In genomic region chr3:152438706-152439105, GRCh38 we compare ENCODE assay signal across 32 cellular contexts.
DNase-seq lines count a peak whose midpoint lies in the region; ATAC-seq and TF ChIP-seq lines count a peak whose summit lies in the region.
"Had no signal": no experiment of that assay in that cellular context is flagged by ENCODE, and none has a peak within 500 bp of the region (broad histone marks: within the 10 kb centered on the region; RNA-seq: fewer than 3 reads in every experiment).

No MANE protein-coding gene starts in this region.

- H3K4me3 Mint-ChIP-seq in CD4-positive, CD25-positive, alpha-beta regulatory T cell = peak overlapping the region in 2 of 4 donors; percentile 32 to 39
- peak overlapping the region; percentile 28 for H3K4me3 Mint-ChIP-seq in natural killer cell
- H3K4me3 Mint-ChIP-seq: activated CD4-positive, alpha-beta T cell treated with anti-CD3 and anti-CD28 coated beads, Interleukin-2, amount 10 ng/mL, durations not matched to agents 24 days and 14 days; activated naive CD8-positive, alpha-beta T cell treated with anti-CD3 and anti-CD28 coated beads, Interleukin-2, amount 10 ng/mL, durations not matched to agents 7 days and 5 days; stimulated activated memory B cell treated with anti-CD40 and anti-IgM and Interleukin-4, amounts not matched to agents 10 μg/mL and 1 μg/mL and 100 μg/mL, for 72 hours; T-helper 2 cell treated with Interferon-gamma antibody and Interleukin-4, amounts not matched to agents 5 μg/mL and 100 μg/mL, for 36 hours had no signal

- ATAC-seq in CD4-positive, CD25-positive, alpha-beta regulatory T cell (ENCODE audit: low read depth in 2 of 2) = no peak
- no peak for ATAC-seq in natural killer cell
- ATAC-seq: GM12878; HCT116; mucosa of descending colon; right lobe of liver; stimulated activated memory B cell treated with anti-CD40 and anti-IgM and Interleukin-4, amounts not matched to agents 10 μg/mL and 1 μg/mL and 100 μg/mL, for 72 hours had no signal

- in situ Hi-C loops in transverse colon (cut with MboI; ENCODE audit: low pct_ligation_motif_present in 1 of 4, low pct_unique_long_range_greater_than_20kb in 1 of 4, low sequenced_read_pairs in 3 of 4) = loop anchor here (25.0 kb wide), 5 partner anchors 151 to 376 kb away; partner anchors contain the start of gene MBNL1 (in 1 of the 4)

- no peaks in the 10 kb centered on the region for H3K27me3 ChIP-seq in CD4-positive, CD25-positive, alpha-beta regulatory T cell (ENCODE audit: control insufficient read depth, insufficient read depth, low read length)
- H3K27me3 ChIP-seq in transverse colon = no peaks in the 10 kb centered on the region
- H3K27me3 ChIP-seq: right lobe of liver, testis had no signal

- no peak for TF ChIP-seq EP300 in transverse colon (IDR thresholded peaks at IDR 0.05; ENCODE audit: low read depth)

- no peak overlapping the region for H3K27ac ChIP-seq in CD4-positive, CD25-positive, alpha-beta regulatory T cell (ENCODE audit: insufficient read depth, low read length, poor library complexity, severe bottlenecking)
- H3K27ac ChIP-seq in coronary artery (peak overlapping the region; percentile 10 to 42), transverse colon (peak overlapping the region in 1 of 4 donors; percentile 11)
- H3K27ac ChIP-seq: 22Rv1, HL-60, KMS-11, right lobe of liver, testis, WERI-Rb-1 had no signal

- H3K36me3 Mint-ChIP-seq in CD4-positive, CD25-positive, alpha-beta regulatory T cell = peaks cover 45% of the 10 kb centered on the region
- H3K36me3 Mint-ChIP-seq in natural killer cell = no peaks in the 10 kb centered on the region

- WGBS in transverse colon (ENCODE audit: low coverage in 1 of 2), 2 donors = 76 to 86% methylated on average over 5 to 6 of the region's 6 CpGs

- TF ChIP-seq POLR2A in transverse colon (IDR thresholded peaks at IDR 0.05) = no peak

- peaks cover 0 to 8% (median 3%) of the 10 kb centered on the region in 7 donors for H3K9me3 Mint-ChIP-seq in CD4-positive, CD25-positive, alpha-beta regulatory T cell
- peaks cover 0 to 2% of the 10 kb centered on the region in 2 donors for H3K9me3 Mint-ChIP-seq in natural killer cell

- H3K4me1 Mint-ChIP-seq in CD4-positive, CD25-positive, alpha-beta regulatory T cell = peaks cover 42 to 92% (median 76%) of the 10 kb centered on the region in 4 donors
- peaks cover 73 to 76% of the 10 kb centered on the region in 2 donors for H3K4me1 Mint-ChIP-seq in natural killer cell

- no peak for TF ChIP-seq CTCF in coronary artery (IDR thresholded peaks at IDR 0.05)
- no peak for TF ChIP-seq CTCF in natural killer cell (IDR thresholded peaks at IDR 0.05)
- no peak for TF ChIP-seq CTCF in transverse colon (IDR thresholded peaks at IDR 0.05)

- peak overlapping the region in 2 of 3 donors; percentile 3 to 77 for H3K27ac Mint-ChIP-seq in CD4-positive, CD25-positive, alpha-beta regulatory T cell
- peak overlapping the region; percentile 79 to 85 for H3K27ac Mint-ChIP-seq in natural killer cell
- H3K27ac Mint-ChIP-seq: activated naive CD8-positive, alpha-beta T cell treated with anti-CD3 and anti-CD28 coated beads, Interleukin-2, amount 10 ng/mL, durations not matched to agents 7 days and 5 days; activated T-helper 2 cell treated with anti-CD3 and anti-CD28 coated beads, Interferon-gamma antibody, Interleukin-2, Interleukin-4, amounts not matched to agents 10 μg/mL and 5 μg/mL and 100 μg/mL, durations not matched to agents 14 hours and 24 hours and 36 hours; stimulated activated memory B cell treated with anti-CD40 and anti-IgM and Interleukin-4, amounts not matched to agents 10 μg/mL and 1 μg/mL and 100 μg/mL, for 72 hours; T-helper 2 cell treated with Interferon-gamma antibody and Interleukin-4, amounts not matched to agents 5 μg/mL and 100 μg/mL, for 36 hours had no signal

- intact Hi-C loops in natural killer cell (cut with micrococcal nuclease) = loop anchor here (5.0 kb wide), 1 partner anchor 36 kb away; no protein-coding TSS in a partner anchor
- intact Hi-C loops in transverse colon (cut with DNase I; ENCODE audit: low total_unique reads) = no loop called here

- H3K4me3 ChIP-seq in CD4-positive, CD25-positive, alpha-beta regulatory T cell (ENCODE audit: low read depth, low read length) = no peak overlapping the region
- H3K4me3 ChIP-seq in coronary artery = no peak overlapping the region
- no peak overlapping the region for H3K4me3 ChIP-seq in transverse colon
- H3K4me3 ChIP-seq: GM12878, lung, mucosa of descending colon, right lobe of liver, testis had no signal

- H3K9me3 ChIP-seq in CD4-positive, CD25-positive, alpha-beta regulatory T cell (ENCODE audit: control insufficient read depth in 2 of 2, low read length in 2 of 2) = peaks cover 0 to 2% of the 10 kb centered on the region in 2 experiments
- H3K9me3 ChIP-seq in transverse colon = no peaks in the 10 kb centered on the region
- H3K9me3 ChIP-seq: right lobe of liver, testis had no signal

- H3K27me3 Mint-ChIP-seq in CD4-positive, CD25-positive, alpha-beta regulatory T cell = no peaks in the 10 kb centered on the region
- H3K27me3 Mint-ChIP-seq in natural killer cell (ENCODE audit: low read depth in 2 of 2) = no peaks in the 10 kb centered on the region
- H3K27me3 Mint-ChIP-seq: activated CD4-positive, alpha-beta T cell treated with anti-CD3 and anti-CD28 coated beads, Interleukin-2, amount 10 ng/mL, durations not matched to agents 24 days and 14 days; activated naive CD8-positive, alpha-beta T cell treated with anti-CD3 and anti-CD28 coated beads, Interleukin-2, amount 10 ng/mL, durations not matched to agents 7 days and 5 days; stimulated activated memory B cell treated with anti-CD40 and anti-IgM and Interleukin-4, amounts not matched to agents 10 μg/mL and 1 μg/mL and 100 μg/mL, for 72 hours had no signal

- peaks cover 41% of the 10 kb centered on the region for H3K4me1 ChIP-seq in CD4-positive, CD25-positive, alpha-beta regulatory T cell (ENCODE audit: control insufficient read depth, insufficient read depth, low read length, poor library complexity, severe bottlenecking)
- H3K4me1 ChIP-seq in transverse colon = peaks cover 6 to 66% (median 21%) of the 10 kb centered on the region in 4 donors

- H3K36me3 ChIP-seq in CD4-positive, CD25-positive, alpha-beta regulatory T cell (ENCODE audit: control insufficient read depth, insufficient read depth, low read length) = peaks cover 27% of the 10 kb centered on the region
- peaks cover 0 to 15% (median 4%) of the 10 kb centered on the region in 4 donors for H3K36me3 ChIP-seq in transverse colon
- H3K36me3 ChIP-seq: right lobe of liver, WERI-Rb-1 had no signal

- DNase-seq in NCI-H82 (lab: John Stamatoyannopoulos, UW) = peak; percentile 15
- DNase-seq in NCI-H82 treated with DMSO at 0.1 percent for 48 hours (lab: John Stamatoyannopoulos, UW; ENCODE audit: unreplicated experiment) = no peak
- no peak for DNase-seq in CD4-positive, CD25-positive, alpha-beta regulatory T cell
- DNase-seq in coronary artery (ENCODE audit: low spot score) = no peak
- DNase-seq in natural killer cell = no peak
- no peak for DNase-seq in T-helper 1 cell
- no peak for DNase-seq in transverse colon
- no peak for DNase-seq in NCI-H2171 (lab: John Stamatoyannopoulos, UW)
- DNase-seq: activated CD4-positive, alpha-beta T cell treated with anti-CD3 and anti-CD28 coated beads, Interleukin-2, amount 10 ng/mL, durations not matched to agents 24 days and 14 days; activated CD8-positive, alpha-beta memory T cell treated with anti-CD3 and anti-CD28 coated beads, Interleukin-2, amount 50 U/mL, for 48 hours; activated naive CD8-positive, alpha-beta T cell treated with anti-CD3 and anti-CD28 coated beads, Interleukin-2, amount 10 ng/mL, durations not matched to agents 7 days and 5 days; head of caudate nucleus; kidney glomerular epithelial cell; MM.1S; mucosa of descending colon; NCI-H2029 treated with DMSO at 0.1 percent for 48 hours; NCI-H748 treated with DMSO at 0.1 percent for 48 hours; right lobe of liver; RPMI8226; stimulated activated CD4-positive, alpha-beta T cell treated with anti-CD3 and anti-CD28 coated beads, Interleukin-12 subunit alpha, Interleukin-12 subunit beta, amount 100 ng/mL, for 4 hours; stimulated activated CD4-positive, alpha-beta T cell treated with anti-CD3 and anti-CD28 coated beads, Interleukin-4, amount 100 ng/mL, for 4 hours; testis; WERI-Rb-1 had no signal
